ENCODE assay signal across 12 cellular contexts in the genomic region with DNA sequence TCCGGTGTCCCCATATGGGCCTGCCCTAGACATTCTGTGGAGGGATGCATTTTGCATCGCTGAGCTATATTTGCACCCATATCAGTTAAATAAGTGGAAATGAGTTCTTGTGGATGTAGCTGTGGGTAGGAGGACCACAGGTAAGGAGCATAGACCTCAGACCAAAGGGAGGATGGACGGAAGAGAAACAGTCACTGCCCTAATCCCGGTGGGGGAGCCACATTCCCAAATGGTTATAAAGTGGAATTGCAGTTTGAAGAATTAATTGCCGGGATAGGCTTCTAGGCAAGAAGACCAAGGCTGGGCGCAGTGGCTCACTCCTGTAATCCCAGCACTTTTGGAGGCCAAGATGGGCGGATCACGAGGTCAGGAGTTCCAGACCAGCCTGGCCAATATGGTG. TPM values are rescaled to one million over a fixed set of nuclear protein-coding genes. Genes with fewer than 3 reads are reported as not detected.
DNase-seq lines count a peak whose midpoint lies in the region; ATAC-seq and TF ChIP-seq lines count a peak whose summit lies in the region.
"Had no signal": no experiment of that assay in that cellular context is flagged by ENCODE, and none has a peak within 500 bp of the region (broad histone marks: within the 10 kb centered on the region; RNA-seq: fewer than 3 reads in every experiment).

No MANE protein-coding gene starts in this region.

- no peak for ATAC-seq in CD4-positive, CD25-positive, alpha-beta regulatory T cell (ENCODE audit: low read depth in 2 of 2)
- ATAC-seq in HG03354 (IDR thresholded peaks at IDR 0.05; ENCODE audit: poor library complexity, severe bottlenecking, unreplicated experiment) (no peak), HG03460 (IDR thresholded peaks at IDR 0.05; ENCODE audit: unreplicated experiment) (no peak)

- no peak for DNase-seq in CD4-positive, CD25-positive, alpha-beta regulatory T cell
- no peak for DNase-seq in Karpas-422
- DNase-seq in SIG-M5 treated with dmso at 0.1 percent for 504 hours (lab: John Stamatoyannopoulos, UW; ENCODE audit: unreplicated experiment): no peak
- no peak for DNase-seq in HuH-7 (ENCODE audit: low spot score)
- DNase-seq: DMS153; NCI-H526 treated with DMSO at 0.1 percent for 48 hours; stimulated activated CD4-positive, alpha-beta T cell treated with anti-CD3 and anti-CD28 coated beads, Interleukin-4, amount 100 ng/mL, for 1 hour had no signal

- H3K4me1 Mint-ChIP-seq in CD4-positive, CD25-positive, alpha-beta regulatory T cell: peaks cover 9 to 52% (median 31%) of the 10 kb centered on the region in 4 donors
- H3K4me1 Mint-ChIP-seq in brain: peaks cover 39% of the 10 kb centered on the region

- H4K20me1 ChIP-seq in Karpas-422 (ENCODE audit: insufficient read depth, low read depth, low read length): peaks cover 19% of the 10 kb centered on the region
- H4K20me1 ChIP-seq in neural cell (ENCODE audit: insufficient read depth): no peaks in the 10 kb centered on the region

- H3K27ac Mint-ChIP-seq in CD4-positive, CD25-positive, alpha-beta regulatory T cell: peak overlapping the region; percentile 87 to 94 (median 91)
- H3K27ac Mint-ChIP-seq in brain: peak overlapping the region in 4 of 5 experiments; percentile 13 to 87 (median 48)

- H3K27me3 ChIP-seq in CD4-positive, CD25-positive, alpha-beta regulatory T cell (ENCODE audit: control insufficient read depth, insufficient read depth, low read length): no peaks in the 10 kb centered on the region
- H3K27me3 ChIP-seq in Karpas-422 (ENCODE audit: low read length) (no peaks in the 10 kb centered on the region), neural cell (ENCODE audit: insufficient read depth, low read depth, low read length) (no peaks in the 10 kb centered on the region)

- peak overlapping the region; percentile 77 for H3K9ac ChIP-seq in Karpas-422 (ENCODE audit: low read length)
- H3K9ac ChIP-seq in neural cell (ENCODE audit: low read length): no peak overlapping the region

- peak overlapping the region; percentile 35 for H3K27ac ChIP-seq in CD4-positive, CD25-positive, alpha-beta regulatory T cell (ENCODE audit: insufficient read depth, low read length, poor library complexity, severe bottlenecking)
- H3K27ac ChIP-seq in Karpas-422 (ENCODE audit: low read length) (no peak overlapping the region), neural cell (ENCODE audit: low read length) (no peak overlapping the region)

- H3K36me3 ChIP-seq in CD4-positive, CD25-positive, alpha-beta regulatory T cell (ENCODE audit: control insufficient read depth, insufficient read depth, low read length): peaks cover 10% of the 10 kb centered on the region
- peaks cover 6% of the 10 kb centered on the region; the same call in 1 of the 2 replicates for H3K36me3 ChIP-seq in Karpas-422 (ENCODE audit: insufficient read depth, low read length)
- H3K36me3 ChIP-seq in neural cell (ENCODE audit: insufficient read depth, low read length): no peaks in the 10 kb centered on the region

- H3K9me2 ChIP-seq in Karpas-422 (replicated peaks; ENCODE audit: insufficient read depth, low read length): no peaks in the 10 kb centered on the region
- no peaks in the 10 kb centered on the region for H3K9me2 ChIP-seq in neural cell (ENCODE audit: insufficient read depth, low read length)

- no peaks in the 10 kb centered on the region for H3K9me3 Mint-ChIP-seq in CD4-positive, CD25-positive, alpha-beta regulatory T cell
- H3K9me3 Mint-ChIP-seq in brain: peaks cover 0 to 4% (median 0%) of the 10 kb centered on the region in 5 experiments

- H3K36me3 Mint-ChIP-seq in CD4-positive, CD25-positive, alpha-beta regulatory T cell: peaks cover 10% of the 10 kb centered on the region
- peaks cover 8% of the 10 kb centered on the region for H3K36me3 Mint-ChIP-seq in brain

- H3K4me3 Mint-ChIP-seq in CD4-positive, CD25-positive, alpha-beta regulatory T cell: peak overlapping the region; percentile 87 to 92 (median 91)
- H3K4me3 Mint-ChIP-seq in brain: peak overlapping the region; percentile 86 to 92 (median 89)

- H3K4me1 ChIP-seq in CD4-positive, CD25-positive, alpha-beta regulatory T cell (ENCODE audit: control insufficient read depth, insufficient read depth, low read length, poor library complexity, severe bottlenecking): peaks cover 23% of the 10 kb centered on the region
- peaks cover 22% of the 10 kb centered on the region for H3K4me1 ChIP-seq in Karpas-422 (ENCODE audit: low read length)

- H3K4me3 ChIP-seq in CD4-positive, CD25-positive, alpha-beta regulatory T cell (ENCODE audit: low read depth, low read length): no peak overlapping the region
- peak overlapping the region; percentile 74 for H3K4me3 ChIP-seq in Karpas-422 (ENCODE audit: low read length)
- H3K4me3 ChIP-seq in neural cell (ENCODE audit: low read length): peak overlapping the region; percentile 95

- peaks cover 59% of the 10 kb centered on the region for H3K79me2 ChIP-seq in Karpas-422 (ENCODE audit: low read length)
- H3K79me2 ChIP-seq in neural cell (replicated peaks; ENCODE audit: insufficient read depth, low read length): peaks cover 13% of the 10 kb centered on the region

- no peaks in the 10 kb centered on the region for H3K27me3 Mint-ChIP-seq in CD4-positive, CD25-positive, alpha-beta regulatory T cell
- H3K27me3 Mint-ChIP-seq in brain: peaks cover 6% of the 10 kb centered on the region

- TF ChIP-seq EP300 in neural cell (conservative IDR thresholded peaks at IDR 0.05; ENCODE audit: poor library complexity, severe bottlenecking): no peak

- H2AFZ ChIP-seq in Karpas-422 (ENCODE audit: low read length) (no peak overlapping the region), neural cell (ENCODE audit: low read depth, low read length) (no peak overlapping the region)

- TF ChIP-seq RAD21 in neural cell (conservative IDR thresholded peaks at IDR 0.05): no peak

- H3K4me2 ChIP-seq in Karpas-422 (ENCODE audit: low read depth, low read length, poor library complexity, severe bottlenecking) (peak overlapping the region; percentile 98), neural cell (ENCODE audit: low read length) (no peak overlapping the region)

- H3F3A ChIP-seq in neural cell (ENCODE audit: insufficient read depth, low read length, poor library complexity, severe bottlenecking): no peaks in the 10 kb centered on the region

- no peak for TF ChIP-seq CTCF in brain (conservative IDR thresholded peaks at IDR 0.05)
- TF ChIP-seq CTCF in neural cell (IDR thresholded peaks at IDR 0.05; ENCODE audit: poor library complexity, severe bottlenecking): no peak

- H3K9me3 ChIP-seq in CD4-positive, CD25-positive, alpha-beta regulatory T cell (ENCODE audit: control insufficient read depth in 2 of 2, low read length in 2 of 2): no peaks in the 10 kb centered on the region
- no peaks in the 10 kb centered on the region for H3K9me3 ChIP-seq in Karpas-422 (ENCODE audit: low read length)
- no peaks in the 10 kb centered on the region for H3K9me3 ChIP-seq in neural cell (ENCODE audit: low read length)

TF ChIP-seq in neural cell, 6 proteins besides CTCF, POLR2A, EP300 and RAD21:
- TF ChIP-seq EZH2 (IDR thresholded peaks at IDR 0.05; ENCODE audit: borderline replicate concordance, insufficient read depth, low read length, poor library complexity, severe bottlenecking): no peak

RNA-seq across cellular contexts. Expression of gene SDHAF1, which starts 1.8 kb away (rescaled TPM):
- total RNA-seq in CD4-positive, CD25-positive, alpha-beta regulatory T cell: 11.8 TPM
- 10 to 100 TPM; 44.0 to 71.2 (median 67.4) TPM for polyA plus RNA-seq in CD4-positive, CD25-positive, alpha-beta regulatory T cell
- 23.4 and 71.2 TPM in 2 replicates for total RNA-seq in Karpas-422 (2014; rRNA removed; shearing (Covaris generic); ENCODE audit: low replicate concordance)
- polyA plus RNA-seq in brain (ENCODE audit: insufficient read depth, low read depth, low replicate concordance) (27.7 TPM), neural cell (65.3 and 71.6 TPM in 2 replicates)
- polyA minus RNA-seq in neural cell: 26.2 and 30.2 TPM in 2 replicates

RNA-seq across cellular contexts. Expression of gene SYNE4, which starts 11.8 kb away (rescaled TPM):
- total RNA-seq in CD4-positive, CD25-positive, alpha-beta regulatory T cell: 1.5 TPM
- under 1 TPM in 1 of 4 donors, not detected in 3; 0.40 TPM for polyA plus RNA-seq in CD4-positive, CD25-positive, alpha-beta regulatory T cell
- 1.2 and 1.8 TPM in 2 replicates for total RNA-seq in Karpas-422 (2014; rRNA removed; shearing (Covaris generic); ENCODE audit: low replicate concordance)
- 0.81 TPM for polyA plus RNA-seq in brain (ENCODE audit: insufficient read depth, low read depth, low replicate concordance)
- 0.16 and 0.19 TPM in 2 replicates for polyA plus RNA-seq in neural cell
- polyA minus RNA-seq in neural cell: 0.35 TPM in 1 of 2 replicates, not detected in the other
- total RNA-seq: M059J had no signal

RNA-seq across cellular contexts. Expression of gene ALKBH6, which starts 17.2 kb away (rescaled TPM):
- total RNA-seq in CD4-positive, CD25-positive, alpha-beta regulatory T cell: 35.8 TPM
- polyA plus RNA-seq in CD4-positive, CD25-positive, alpha-beta regulatory T cell: 10 to 100 TPM; 18.3 to 32.7 (median 24.8) TPM
- total RNA-seq in Karpas-422 (2014; rRNA removed; shearing (Covaris generic); ENCODE audit: low replicate concordance): 11.1 and 48.4 TPM in 2 replicates
- polyA plus RNA-seq in brain (ENCODE audit: insufficient read depth, low read depth, low replicate concordance): 17.7 TPM
- polyA plus RNA-seq in neural cell: 45.6 and 63.2 TPM in 2 replicates
- polyA minus RNA-seq in neural cell: 12.9 and 14.2 TPM in 2 replicates

RNA-seq across cellular contexts. Expression of gene CLIP3, which starts 35.9 kb away (rescaled TPM):
- 1.4 TPM for total RNA-seq in CD4-positive, CD25-positive, alpha-beta regulatory T cell
- polyA plus RNA-seq in CD4-positive, CD25-positive, alpha-beta regulatory T cell: 1 to 10 TPM in 1 of 4 donors, under 1 TPM in 3; 0.38 to 1.3 (median 0.61) TPM
- 0.72 and 1.2 TPM in 2 replicates for total RNA-seq in Karpas-422 (2014; rRNA removed; shearing (Covaris generic); ENCODE audit: low replicate concordance)
- polyA plus RNA-seq in brain (ENCODE audit: insufficient read depth, low read depth, low replicate concordance) (319 TPM), neural cell (5.6 and 7.8 TPM in 2 replicates)
- polyA minus RNA-seq in neural cell: 26.1 and 40.7 TPM in 2 replicates

RNA-seq across cellular contexts. Expression of gene THAP8, which starts 57.3 kb away (rescaled TPM):
- 2.9 TPM for total RNA-seq in CD4-positive, CD25-positive, alpha-beta regulatory T cell
- 1 to 10 TPM; 3.5 to 8.2 (median 6.7) TPM for polyA plus RNA-seq in CD4-positive, CD25-positive, alpha-beta regulatory T cell
- 3.6 and 8.9 TPM in 2 replicates for total RNA-seq in Karpas-422 (2014; rRNA removed; shearing (Covaris generic); ENCODE audit: low replicate concordance)
- 24.8 TPM for polyA plus RNA-seq in brain (ENCODE audit: insufficient read depth, low read depth, low replicate concordance)
- 3.8 and 5.5 TPM in 2 replicates for polyA plus RNA-seq in neural cell
- polyA minus RNA-seq in neural cell: 2.3 and 2.7 TPM in 2 replicates
